In genomic region chr1:234486858-234487830, GRCh38 we compare ENCODE assay signal across 8 cellular contexts. TPM values are rescaled to one million over a fixed set of nuclear protein-coding genes. Genes with fewer than 3 reads are reported as not detected.
DNase-seq lines count a peak whose midpoint lies in the region; ATAC-seq and TF ChIP-seq lines count a peak whose summit lies in the region.

No MANE protein-coding gene starts in this region.

- H3K4me1 Mint-ChIP-seq in Calu3 (ENCODE audit: low read depth, unreplicated experiment) = peaks cover 28% of the 10 kb centered on the region

- BruUV-seq in Calu3 (replicated peaks; lab: Mats Ljungman, UMichigan) = no TSS peak

- no peaks in the 10 kb centered on the region for H3K4me1 ChIP-seq in RWPE2 (ENCODE audit: insufficient read depth, poor library complexity, severe bottlenecking)

- H3K27me3 ChIP-seq in RWPE2 (ENCODE audit: insufficient read depth, poor library complexity, severe bottlenecking) = no peaks in the 10 kb centered on the region

- H3K36me3 ChIP-seq in RWPE2 (ENCODE audit: low read depth) = no peaks in the 10 kb centered on the region

- no peak overlapping the region for H3K27ac ChIP-seq in RWPE2 (ENCODE audit: poor library complexity, severe bottlenecking)

- H3K9me3 ChIP-seq in RWPE2 (ENCODE audit: severe bottlenecking) = no peaks in the 10 kb centered on the region

- ATAC-seq in HG03066 (IDR thresholded peaks at IDR 0.05; ENCODE audit: low read depth, unreplicated experiment) (peak; percentile 48), RWPE2 (ENCODE audit: low read depth) (peak; percentile 67), GM21360 (IDR thresholded peaks at IDR 0.05; ENCODE audit: unreplicated experiment) (no peak)

- H3K9me3 Mint-ChIP-seq in Calu3 (ENCODE audit: low read depth, unreplicated experiment) = no peaks in the 10 kb centered on the region

- H3K36me3 Mint-ChIP-seq in Calu3 (ENCODE audit: insufficient read depth, unreplicated experiment) = peaks cover 5% of the 10 kb centered on the region

- DNase-seq in Calu3 (peak; percentile 48), RWPE2 (ENCODE audit: low spot score) (no peak), dermis microvascular lymphatic vessel endothelial cell (ENCODE audit: low read depth in 2 of 2) (peak; percentile 70 to 72), middle frontal gyrus (ENCODE audit: extremely low spot score, low spot score) (peak; percentile 77), mesenteric fat pad (ENCODE audit: low spot score) (no peak), NK-92 (lab: John Stamatoyannopoulos, UW; ENCODE audit: unreplicated experiment) (no peak)

- peaks cover 15% of the 10 kb centered on the region for H3K27me3 Mint-ChIP-seq in Calu3 (ENCODE audit: unreplicated experiment)

- CTCF ChIA-PET in Calu3 (lab: Charles Lee) = interaction anchor here (0.5 to 3.2 kb wide), 11 partner anchors 8 to 606 kb away, joined by 3 to 18 read pairs (median 3); no protein-coding TSS in a partner anchor

- no peak overlapping the region for H3K4me3 ChIP-seq in RWPE2 (ENCODE audit: severe bottlenecking)

- intact Hi-C loops in Calu3 (cut with micrococcal nuclease; ENCODE audit: unreplicated experiment) = loop anchor here (5.0 kb wide), 1 partner anchor 930 kb away; no protein-coding TSS in a partner anchor

- no peak overlapping the region for H3K4me3 Mint-ChIP-seq in Calu3 (ENCODE audit: low read depth, unreplicated experiment)

- H3K27ac Mint-ChIP-seq in Calu3 (ENCODE audit: unreplicated experiment) = peak overlapping the region; percentile 15

- TF ChIP-seq CTCF in Calu3 (IDR thresholded peaks at IDR 0.05; ENCODE audit: unreplicated experiment) (peak; percentile 63), RWPE2 (IDR thresholded peaks at IDR 0.05; ENCODE audit: poor library complexity, severe bottlenecking) (peak; percentile 68)

RNA-seq across cellular contexts. Expression of gene TARBP1, which starts 8.2 kb away (rescaled TPM):
- total RNA-seq in Calu3 (2022) (38.1 and 39.6 TPM in 2 replicates), dermis microvascular lymphatic vessel endothelial cell (14.2 and 14.4 TPM in 2 replicates), mesenteric fat pad (19.4 TPM)

Comparison
In these comparisons a context has a peak if more than half of its experiments do, and no peak if none do; other contexts are left out.
1. DNase-seq: peak in Calu3 (single experiment), dermis microvascular lymphatic vessel endothelial cell (2 of 2) and middle frontal gyrus (single experiment); none in RWPE2 (single experiment), mesenteric fat pad (single experiment) and NK-92 (single experiment).